In genomic region chr13:22126433-22127021, GRCh38 we compare ENCODE assay signal across 10 cellular contexts.
DNase-seq lines count a peak whose midpoint lies in the region; ATAC-seq and TF ChIP-seq lines count a peak whose summit lies in the region.
"Had no signal": no experiment of that assay in that cellular context is flagged by ENCODE, and none has a peak within 500 bp of the region (broad histone marks: within the 10 kb centered on the region; RNA-seq: fewer than 3 reads in every experiment).

No MANE protein-coding gene starts in this region.

- intact Hi-C loops in heart right ventricle (cut with DNase I): no loop called here
- intact Hi-C loops in heart left ventricle (cut with DNase I): no loop called here

- DNase-seq in GDM1 (lab: John Stamatoyannopoulos, UW) (peak; percentile 42), SKM-1 treated with dmso at 0.1 percent for 144 hours (lab: John Stamatoyannopoulos, UW; ENCODE audit: unreplicated experiment) (peak; percentile 68), heart right ventricle (no peak), heart left ventricle (no peak), NCI-H2107 treated with DMSO at 0.1 percent for 48 hours (lab: John Stamatoyannopoulos, UW; ENCODE audit: unreplicated experiment) (no peak), glomerular visceral epithelial cell (ENCODE audit: extremely low spot score) (no peak)

- ATAC-seq in GM19351 (IDR thresholded peaks at IDR 0.05; ENCODE audit: unreplicated experiment) (peak; percentile 99), HG03039 (IDR thresholded peaks at IDR 0.05; ENCODE audit: unreplicated experiment) (peak; percentile 95), heart right ventricle (no peak), heart left ventricle (no peak)

- no peak for TF ChIP-seq CTCF in heart right ventricle (IDR thresholded peaks at IDR 0.05)
- no peak for TF ChIP-seq CTCF in heart left ventricle (IDR thresholded peaks at IDR 0.05)

- H3K27me3 ChIP-seq in heart right ventricle (no peaks in the 10 kb centered on the region), heart left ventricle (no peaks in the 10 kb centered on the region)

- H3K9me3 ChIP-seq in heart right ventricle (peaks cover 0 to 9% (median 0%) of the 10 kb centered on the region in 11 donors), heart left ventricle (peaks cover 0 to 11% (median 0%) of the 10 kb centered on the region in 12 donors)

- WGBS in heart right ventricle, 2 donors: 28 to 33% methylated on average over 2 of the region's 2 CpGs
- 24 to 34% (median 32%) methylated on average over 2 of the region's 2 CpGs for WGBS in heart left ventricle, 4 donors

- H3K36me3 ChIP-seq in heart right ventricle (no peaks in the 10 kb centered on the region), heart left ventricle (no peaks in the 10 kb centered on the region)

- H3K27ac ChIP-seq in heart right ventricle: no peak overlapping the region
- no peak overlapping the region for H3K27ac ChIP-seq in heart left ventricle
- H3K27ac ChIP-seq: HL-60 had no signal

- TF ChIP-seq POLR2A in heart left ventricle (IDR thresholded peaks at IDR 0.05): no peak

- H3K4me3 ChIP-seq in heart right ventricle (no peak overlapping the region), heart left ventricle (no peak overlapping the region)
- H3K4me3 ChIP-seq: lung had no signal

- H3K4me1 ChIP-seq in heart right ventricle (peaks cover 0 to 11% (median 0%) of the 10 kb centered on the region in 9 donors), heart left ventricle (peaks cover 0 to 17% (median 1%) of the 10 kb centered on the region in 12 donors)

Comparison
In these comparisons a context has a peak if more than half of its experiments do, and no peak if none do; other contexts are left out.
1. DNase-seq: peak in GDM1 (single experiment) and SKM-1 treated with dmso at 0.1 percent for 144 hours (single experiment); none in heart right ventricle (0 of 2), heart left ventricle (0 of 5), NCI-H2107 treated with DMSO at 0.1 percent for 48 hours (single experiment) and glomerular visceral epithelial cell (single experiment).
2. ATAC-seq: peak in GM19351 (single experiment) and HG03039 (single experiment); none in heart right ventricle (0 of 8) and heart left ventricle (0 of 4).